20 cellular contexts compared by ENCODE assay signal in genomic region chr13:70253834-70254233, GRCh38.
A peak's percentile ranks its signal among the peaks of the same experiment; 100 is the strongest.
DNase-seq lines count a peak whose midpoint lies in the region; FAIRE-seq and TF ChIP-seq lines count a peak whose summit lies in the region.
"Had no signal": no experiment of that assay in that cellular context is flagged by ENCODE, and none has a peak within 500 bp of the region (broad histone marks: within the 10 kb centered on the region; RNA-seq: fewer than 3 reads in every experiment).

No MANE protein-coding gene starts in this region.

- H3K27ac ChIP-seq in epithelial cell of prostate (no peak overlapping the region), esophagus squamous epithelium (no peak overlapping the region)
- no peak overlapping the region for H3K27ac ChIP-seq in effector memory CD4-positive, alpha-beta T cell (ENCODE audit: insufficient read depth, low read length, poor library complexity, severe bottlenecking)
- H3K27ac ChIP-seq: SJSA1, stomach had no signal

- no peaks in the 10 kb centered on the region for H3K9me3 ChIP-seq in effector memory CD4-positive, alpha-beta T cell (ENCODE audit: control insufficient read depth, low read length)
- peaks cover 0 to 12% (median 9%) of the 10 kb centered on the region in 3 donors for H3K9me3 ChIP-seq in esophagus squamous epithelium
- H3K9me3 ChIP-seq: SJSA1 had no signal

- DNase-seq in ELR (ENCODE audit: low read depth) (peak; percentile 24), NCI-H2029 (lab: John Stamatoyannopoulos, UW) (peak; percentile 37), NCI-H82 (lab: John Stamatoyannopoulos, UW) (peak; percentile 78), epithelial cell of prostate (ENCODE audit: low read depth, low spot score) (peak; percentile 8), frontal cortex (ENCODE audit: low spot score in 2 of 2) (no peak), middle frontal gyrus (ENCODE audit: extremely low spot score, low spot score) (no peak), esophagus squamous epithelium (lab: John Stamatoyannopoulos, UW) (no peak)
- no peak for DNase-seq in effector memory CD4-positive, alpha-beta T cell
- DNase-seq: activated CD8-positive, alpha-beta memory T cell treated with anti-CD3 and anti-CD28 coated beads for 24 hours; activated gamma-delta T cell; central memory CD4-positive, alpha-beta T cell; head of caudate nucleus; KG1; left colon; naive B cell; right cardiac atrium; stomach had no signal

- intact Hi-C loops in esophagus squamous epithelium (cut with DNase I) = no loop called here

- no peak for TF ChIP-seq CTCF in esophagus squamous epithelium (IDR thresholded peaks at IDR 0.05)

- FAIRE-seq in frontal cortex (lab: Jason Lieb, UNC) = no peak
- FAIRE-seq: endometrium, TTC549 had no signal

- no peaks in the 10 kb centered on the region for H3K36me3 ChIP-seq in effector memory CD4-positive, alpha-beta T cell (ENCODE audit: control insufficient read depth, insufficient read depth, low read length)
- H3K36me3 ChIP-seq in esophagus squamous epithelium = no peaks in the 10 kb centered on the region
- H3K36me3 ChIP-seq: SJSA1, stomach had no signal

- H3K27me3 ChIP-seq in effector memory CD4-positive, alpha-beta T cell (replicated peaks; ENCODE audit: control insufficient read depth, insufficient read depth, low read length, poor library complexity, severe bottlenecking) = no peaks in the 10 kb centered on the region
- no peaks in the 10 kb centered on the region for H3K27me3 ChIP-seq in esophagus squamous epithelium
- H3K27me3 ChIP-seq: SJSA1, stomach had no signal

- 22 to 27% methylated on average over 1 of the region's 1 CpG for WGBS in esophagus squamous epithelium, 2 donors

- no peak overlapping the region for H3K4me3 ChIP-seq in effector memory CD4-positive, alpha-beta T cell (ENCODE audit: insufficient read depth, low read depth, low read length, poor library complexity, severe bottlenecking)
- no peak overlapping the region for H3K4me3 ChIP-seq in esophagus squamous epithelium
- H3K4me3 ChIP-seq: SJSA1, stomach had no signal

- H3K4me1 ChIP-seq in effector memory CD4-positive, alpha-beta T cell (ENCODE audit: control insufficient read depth, insufficient read depth, low read length, poor library complexity, severe bottlenecking) = no peaks in the 10 kb centered on the region
- H3K4me1 ChIP-seq in esophagus squamous epithelium = no peaks in the 10 kb centered on the region
- H3K4me1 ChIP-seq: SJSA1, stomach had no signal

- TF ChIP-seq POLR2A in esophagus squamous epithelium (IDR thresholded peaks at IDR 0.05) = no peak

Comparison
In these comparisons a context has a peak if more than half of its experiments do, and no peak if none do; other contexts are left out.
1. DNase-seq: peak in ELR (single experiment), NCI-H2029 (single experiment), NCI-H82 (single experiment) and epithelial cell of prostate (single experiment); none in frontal cortex (0 of 2), middle frontal gyrus (single experiment), effector memory CD4-positive, alpha-beta T cell (0 of 3) and esophagus squamous epithelium (single experiment).